1 cellular context compared by ENCODE assay signal in genomic region chr17:13070732-13071131, GRCh38.
TF ChIP-seq lines count a peak whose summit lies in the region.

No MANE protein-coding gene starts in this region.

TF ChIP-seq in GM12878, 131 proteins besides CTCF, POLR2A, EP300 and RAD21:
- TF ChIP-seq ZNF687 (IDR thresholded peaks at IDR 0.05) (peak; percentile 61; the same call in 1 of the 2 replicates), BACH1 (IDR thresholded peaks at IDR 0.05; ENCODE audit: borderline replicate concordance) (no peak)
